ENCODE assay signal across 1 cellular context in the genomic region with DNA sequence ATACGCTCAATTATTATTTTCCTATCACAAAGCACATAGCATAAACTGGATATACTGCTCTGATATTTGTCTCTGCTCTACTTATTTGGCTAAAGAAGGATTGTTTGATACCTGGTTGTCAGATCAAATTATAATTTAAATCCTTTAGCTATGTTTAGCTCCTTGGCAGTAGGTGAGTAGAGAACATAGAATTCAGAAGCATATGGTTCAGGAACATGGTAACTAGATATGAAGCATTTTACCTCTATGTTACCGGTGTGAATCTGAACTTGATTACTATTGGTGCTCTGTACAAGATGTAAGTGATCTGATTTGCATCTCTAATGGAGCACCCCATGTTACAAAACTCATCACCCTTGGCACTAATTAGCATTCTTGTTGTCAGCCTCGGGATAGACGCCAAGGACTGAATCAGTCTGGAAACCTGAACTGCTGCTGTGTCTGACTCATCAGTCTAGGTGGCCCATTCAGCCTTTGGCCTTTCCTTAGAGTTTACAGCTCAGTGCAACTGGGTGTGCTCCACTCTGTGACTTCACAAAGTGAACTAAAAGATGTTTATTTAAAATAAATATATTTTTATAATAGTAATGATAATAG.
TF ChIP-seq lines count a peak whose summit lies in the region.

No MANE protein-coding gene starts in this region.

TF ChIP-seq in SK-N-SH, 30 proteins besides CTCF, POLR2A, EP300 and RAD21 (continued from another document):
- TF ChIP-seq, protein P1, sequence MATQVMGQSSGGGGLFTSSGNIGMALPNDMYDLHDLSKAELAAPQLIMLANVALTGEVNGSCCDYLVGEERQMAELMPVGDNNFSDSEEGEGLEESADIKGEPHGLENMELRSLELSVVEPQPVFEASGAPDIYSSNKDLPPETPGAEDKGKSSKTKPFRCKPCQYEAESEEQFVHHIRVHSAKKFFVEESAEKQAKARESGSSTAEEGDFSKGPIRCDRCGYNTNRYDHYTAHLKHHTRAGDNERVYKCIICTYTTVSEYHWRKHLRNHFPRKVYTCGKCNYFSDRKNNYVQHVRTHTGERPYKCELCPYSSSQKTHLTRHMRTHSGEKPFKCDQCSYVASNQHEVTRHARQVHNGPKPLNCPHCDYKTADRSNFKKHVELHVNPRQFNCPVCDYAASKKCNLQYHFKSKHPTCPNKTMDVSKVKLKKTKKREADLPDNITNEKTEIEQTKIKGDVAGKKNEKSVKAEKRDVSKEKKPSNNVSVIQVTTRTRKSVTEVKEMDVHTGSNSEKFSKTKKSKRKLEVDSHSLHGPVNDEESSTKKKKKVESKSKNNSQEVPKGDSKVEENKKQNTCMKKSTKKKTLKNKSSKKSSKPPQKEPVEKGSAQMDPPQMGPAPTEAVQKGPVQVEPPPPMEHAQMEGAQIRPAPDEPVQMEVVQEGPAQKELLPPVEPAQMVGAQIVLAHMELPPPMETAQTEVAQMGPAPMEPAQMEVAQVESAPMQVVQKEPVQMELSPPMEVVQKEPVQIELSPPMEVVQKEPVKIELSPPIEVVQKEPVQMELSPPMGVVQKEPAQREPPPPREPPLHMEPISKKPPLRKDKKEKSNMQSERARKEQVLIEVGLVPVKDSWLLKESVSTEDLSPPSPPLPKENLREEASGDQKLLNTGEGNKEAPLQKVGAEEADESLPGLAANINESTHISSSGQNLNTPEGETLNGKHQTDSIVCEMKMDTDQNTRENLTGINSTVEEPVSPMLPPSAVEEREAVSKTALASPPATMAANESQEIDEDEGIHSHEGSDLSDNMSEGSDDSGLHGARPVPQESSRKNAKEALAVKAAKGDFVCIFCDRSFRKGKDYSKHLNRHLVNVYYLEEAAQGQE (IDR thresholded peaks at IDR 0.05; ENCODE audit: low read depth, low read length), result no peak
- no peak for TF ChIP-seq EZH2phosphoT487 (IDR thresholded peaks at IDR 0.05; ENCODE audit: borderline replicate concordance, low read depth)
- TF ChIP-seq, protein P2, sequence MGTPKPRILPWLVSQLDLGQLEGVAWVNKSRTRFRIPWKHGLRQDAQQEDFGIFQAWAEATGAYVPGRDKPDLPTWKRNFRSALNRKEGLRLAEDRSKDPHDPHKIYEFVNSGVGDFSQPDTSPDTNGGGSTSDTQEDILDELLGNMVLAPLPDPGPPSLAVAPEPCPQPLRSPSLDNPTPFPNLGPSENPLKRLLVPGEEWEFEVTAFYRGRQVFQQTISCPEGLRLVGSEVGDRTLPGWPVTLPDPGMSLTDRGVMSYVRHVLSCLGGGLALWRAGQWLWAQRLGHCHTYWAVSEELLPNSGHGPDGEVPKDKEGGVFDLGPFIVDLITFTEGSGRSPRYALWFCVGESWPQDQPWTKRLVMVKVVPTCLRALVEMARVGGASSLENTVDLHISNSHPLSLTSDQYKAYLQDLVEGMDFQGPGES (IDR thresholded peaks at IDR 0.05; ENCODE audit: low read depth, low read length), result no peak
- TF ChIP-seq RFX5 (IDR thresholded peaks at IDR 0.05; ENCODE audit: low read length), result no peak
- TF ChIP-seq CHD2 (IDR thresholded peaks at IDR 0.05; ENCODE audit: low read length, partially characterized antibody), result no peak
- TF ChIP-seq, protein P3, sequence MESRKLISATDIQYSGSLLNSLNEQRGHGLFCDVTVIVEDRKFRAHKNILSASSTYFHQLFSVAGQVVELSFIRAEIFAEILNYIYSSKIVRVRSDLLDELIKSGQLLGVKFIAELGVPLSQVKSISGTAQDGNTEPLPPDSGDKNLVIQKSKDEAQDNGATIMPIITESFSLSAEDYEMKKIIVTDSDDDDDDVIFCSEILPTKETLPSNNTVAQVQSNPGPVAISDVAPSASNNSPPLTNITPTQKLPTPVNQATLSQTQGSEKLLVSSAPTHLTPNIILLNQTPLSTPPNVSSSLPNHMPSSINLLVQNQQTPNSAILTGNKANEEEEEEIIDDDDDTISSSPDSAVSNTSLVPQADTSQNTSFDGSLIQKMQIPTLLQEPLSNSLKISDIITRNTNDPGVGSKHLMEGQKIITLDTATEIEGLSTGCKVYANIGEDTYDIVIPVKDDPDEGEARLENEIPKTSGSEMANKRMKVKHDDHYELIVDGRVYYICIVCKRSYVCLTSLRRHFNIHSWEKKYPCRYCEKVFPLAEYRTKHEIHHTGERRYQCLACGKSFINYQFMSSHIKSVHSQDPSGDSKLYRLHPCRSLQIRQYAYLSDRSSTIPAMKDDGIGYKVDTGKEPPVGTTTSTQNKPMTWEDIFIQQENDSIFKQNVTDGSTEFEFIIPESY (IDR thresholded peaks at IDR 0.05; ENCODE audit: borderline replicate concordance, low read depth), result no peak
- TF ChIP-seq SIN3A (IDR thresholded peaks at IDR 0.05; ENCODE audit: borderline replicate concordance, low read depth, low read length), result 0 out of 2 replicates have a peak, but pooled peaks have one; percentile 34
- peak; percentile 67; the same call in 1 of the 2 replicates for TF ChIP-seq TEAD4 (IDR thresholded peaks at IDR 0.05; ENCODE audit: borderline replicate concordance, insufficient read depth)
- 0 out of 2 replicates have a peak, but pooled peaks have one; percentile 45 for TF ChIP-seq POLR2AphosphoS5 (IDR thresholded peaks at IDR 0.05; ENCODE audit: low read depth, low read length)
- TF ChIP-seq MEF2A (IDR thresholded peaks at IDR 0.05; ENCODE audit: borderline replicate concordance, low read depth), result no peak; the same call in 1 of the 2 replicates
- TF ChIP-seq TCF12 (IDR thresholded peaks at IDR 0.05), result peak; percentile 83
- no peak for TF ChIP-seq YY1 (IDR thresholded peaks at IDR 0.05; ENCODE audit: low read depth)
- no peak for TF ChIP-seq TAF1 (IDR thresholded peaks at IDR 0.05; ENCODE audit: borderline replicate concordance, low read depth, low read length)
- TF ChIP-seq SMC3 (IDR thresholded peaks at IDR 0.05; ENCODE audit: low read depth, low read length), result no peak
- peak; percentile 95 for TF ChIP-seq JUND (IDR thresholded peaks at IDR 0.05)
- peak; percentile 98 for TF ChIP-seq NFIC (IDR thresholded peaks at IDR 0.05; ENCODE audit: borderline replicate concordance)
- no peak for TF ChIP-seq GABPA (IDR thresholded peaks at IDR 0.05; ENCODE audit: low read depth)
- no peak for TF ChIP-seq RCOR1 (IDR thresholded peaks at IDR 0.05; ENCODE audit: low read length)
